Comparison of ENCODE assay signal across 8 cellular contexts in genomic region chr17:17568772-17569195, GRCh38. TPM values are rescaled to one million over a fixed set of nuclear protein-coding genes. Genes with fewer than 3 reads are reported as not detected.
A peak's percentile ranks its signal among the peaks of the same experiment; 100 is the strongest.
DNase-seq lines count a peak whose midpoint lies in the region; ATAC-seq and TF ChIP-seq lines count a peak whose summit lies in the region.

No MANE protein-coding gene starts in this region.

- in situ Hi-C loops in mammary epithelial cell (cut with MboI; ENCODE audit: low sequenced_read_pairs in 2 of 2): loop anchor here in 1 of 2 donors (10.0 kb wide), 1 partner anchor 64 kb away; no protein-coding TSS in a partner anchor

- H3K27me3 ChIP-seq in mammary epithelial cell (ENCODE audit: insufficient read depth, low read length): no peaks in the 10 kb centered on the region

- peaks cover 2% of the 10 kb centered on the region for H4K20me1 ChIP-seq in mammary epithelial cell (ENCODE audit: insufficient read depth, low read length)

- no peak overlapping the region for H2AFZ ChIP-seq in mammary epithelial cell (ENCODE audit: low read depth, low read length)

- dilution Hi-C loops in mammary epithelial cell (cut with HindIII; ENCODE audit: low sequenced_read_pairs): no loop called here

- intact Hi-C loops in mammary epithelial cell (cut with micrococcal nuclease): loop anchor here (1.0 to 2.0 kb wide), 3 partner anchors 71 to 212 kb away; no protein-coding TSS in a partner anchor

- TF ChIP-seq CTCF in LNCAP (IDR thresholded peaks at IDR 0.05) (peak; percentile 92), mammary epithelial cell (conservative IDR thresholded peaks at IDR 0.05 in 1 of 2, IDR thresholded peaks at IDR 0.05 in 1 of 2; ENCODE audit: extremely low read depth in 1 of 2, insufficient read depth in 1 of 2, low read depth in 1 of 2, low read length in 2 of 2) (peak; percentile 75 to 92)

- no peak overlapping the region for H3K9ac ChIP-seq in mammary epithelial cell (ENCODE audit: insufficient read depth, low read length)

- BruUV-seq in mammary epithelial cell (replicated peaks; lab: Mats Ljungman, UMichigan): no TSS peak

- 57% methylated on average over 6 of the region's 6 CpGs for WGBS in mammary epithelial cell (ENCODE audit: low coverage, missing lambda C conversion rate)

- no peaks in the 10 kb centered on the region for H3K79me2 ChIP-seq in mammary epithelial cell (ENCODE audit: insufficient read depth, low read length)

- H3K4me2 ChIP-seq in mammary epithelial cell (ENCODE audit: insufficient read depth, low read depth, low read length): no peak overlapping the region

- H3K4me1 ChIP-seq in mammary epithelial cell (ENCODE audit: insufficient read depth, low read length): no peaks in the 10 kb centered on the region

- peak; percentile 56 for DNase-seq in EH (ENCODE audit: low read depth)
- peak; percentile 74 for DNase-seq in UCSD-AML1 (lab: John Stamatoyannopoulos, UW; ENCODE audit: unreplicated experiment)
- DNase-seq in mammary epithelial cell: peak; percentile 28
- peak; percentile 93 for DNase-seq in left lobe of liver (ENCODE audit: low spot score)
- DNase-seq in stimulated activated CD8-positive, alpha-beta memory T cell treated with anti-CD3 and anti-CD28 coated beads, Interleukin-2, amount 100 ng/mL, for 48 hours (ENCODE audit: low read depth in 2 of 2): peak; percentile 58 to 62

- ATAC-seq in left lobe of liver (peak; percentile 69), HG02763 (IDR thresholded peaks at IDR 0.05; ENCODE audit: unreplicated experiment) (no peak), HG02840 (IDR thresholded peaks at IDR 0.05; ENCODE audit: low FRiP score, unreplicated experiment) (no peak)

- no peaks in the 10 kb centered on the region for H3K36me3 ChIP-seq in mammary epithelial cell (ENCODE audit: insufficient read depth, low read length)

- H3K27ac ChIP-seq in mammary epithelial cell (ENCODE audit: insufficient read depth, low read depth, low read length): no peak overlapping the region

- no peak overlapping the region for H3K4me3 ChIP-seq in mammary epithelial cell (replicated peaks in 1 of 3; ENCODE audit: insufficient read depth in 1 of 3, low read depth in 2 of 3, low read length in 3 of 3)

- CTCF ChIA-PET in mammary epithelial cell (lab: Charles Lee; ENCODE audit: low non-redundant PET): interaction anchor here (0.6 to 0.9 kb wide), 3 partner anchors 21 to 230 kb away, joined by 3 to 9 read pairs (median 3); partner anchors contain the start of gene RASD1

- H3K9me3 ChIP-seq in mammary epithelial cell (replicated peaks; ENCODE audit: insufficient read depth, low read length): no peaks in the 10 kb centered on the region

RNA-seq across cellular contexts. Expression of gene PEMT, which starts 22.7 kb away (rescaled TPM):
- total RNA-seq in mammary epithelial cell (10 to 100 TPM; 31.0 to 34.5 TPM), left lobe of liver (180 TPM)
- 35.9 TPM for polyA plus RNA-seq in mammary epithelial cell
- polyA minus RNA-seq in mammary epithelial cell: 11.5 TPM

Comparison
In these comparisons a context has a peak if more than half of its experiments do, and no peak if none do; other contexts are left out.
1. DNase-seq: peak in every context shown above with its lines; median percentile 93 in left lobe of liver; 74 in UCSD-AML1; 60 in stimulated activated CD8-positive, alpha-beta memory T cell treated with anti-CD3 and anti-CD28 coated beads, Interleukin-2, amount 100 ng/mL, for 48 hours; 56 in EH; 28 in mammary epithelial cell.